ENCODE assay signal across 12 cellular contexts in genomic region chr17:68698761-68699160, GRCh38.
A peak's percentile ranks its signal among the peaks of the same experiment; 100 is the strongest.
DNase-seq lines count a peak whose midpoint lies in the region; ATAC-seq and TF ChIP-seq lines count a peak whose summit lies in the region.
"Had no signal": no experiment of that assay in that cellular context is flagged by ENCODE, and none has a peak within 500 bp of the region (broad histone marks: within the 10 kb centered on the region; RNA-seq: fewer than 3 reads in every experiment).

No MANE protein-coding gene starts in this region.

- no peaks in the 10 kb centered on the region for H3K9me2 ChIP-seq in PC-9 (ENCODE audit: insufficient read depth)

- H4K20me1 ChIP-seq in PC-9 (ENCODE audit: insufficient read depth), result no peaks in the 10 kb centered on the region

- H3K4me1 ChIP-seq in PC-9 (replicated peaks; ENCODE audit: insufficient read depth), result no peaks in the 10 kb centered on the region
- H3K4me1 ChIP-seq in spleen, result peaks cover 0 to 8% (median 0%) of the 10 kb centered on the region in 6 donors
- peaks cover 4% of the 10 kb centered on the region for H3K4me1 ChIP-seq in suprapubic skin

- TF ChIP-seq POLR2A in spleen (IDR thresholded peaks at IDR 0.05) (no peak), suprapubic skin (IDR thresholded peaks at IDR 0.05) (no peak)

- H3K27ac ChIP-seq in PC-9 (no peak overlapping the region), spleen (no peak overlapping the region), suprapubic skin (no peak overlapping the region)

- BruUV-seq in PC-9 (replicated peaks; lab: Mats Ljungman, UMichigan), result no TSS peak

- H2AFZ ChIP-seq in PC-9, result no peak overlapping the region

- intact Hi-C loops in PC-9 (cut with micrococcal nuclease; ENCODE audit: unreplicated experiment) (no loop called here), spleen (cut with DNase I; ENCODE audit: low total_unique reads) (no loop called here)

- no peaks in the 10 kb centered on the region for H3K9me3 ChIP-seq in PC-9 (ENCODE audit: insufficient read depth, low read depth)
- H3K9me3 ChIP-seq in spleen, result no peaks in the 10 kb centered on the region
- H3K9me3 ChIP-seq in suprapubic skin, result no peaks in the 10 kb centered on the region

- TF ChIP-seq EP300 in suprapubic skin (IDR thresholded peaks at IDR 0.05), result no peak

- DNase-seq in GM03348 (ENCODE audit: low spot score) (peak; percentile 9), SIG-M5 (lab: John Stamatoyannopoulos, UW) (peak; percentile 24), globus pallidus (ENCODE audit: low spot score) (peak; percentile 11), pons (ENCODE audit: low spot score) (peak; percentile 47), PC-9 (no peak), spleen (no peak), suprapubic skin (ENCODE audit: low spot score in 2 of 2) (no peak)
- DNase-seq: activated CD8-positive, alpha-beta T cell treated with anti-CD3 and anti-CD28 coated beads, Interleukin-2, amount 10 ng/mL, durations not matched to agents 7 days and 5 days; effector memory CD8-positive, alpha-beta T cell; NCI-H1105; NCI-H446 treated with DMSO at 0.1 percent for 48 hours had no signal

- H3K4me3 ChIP-seq in PC-9, result no peak overlapping the region
- no peak overlapping the region for H3K4me3 ChIP-seq in spleen
- no peak overlapping the region for H3K4me3 ChIP-seq in suprapubic skin

- H3F3A ChIP-seq in PC-9 (ENCODE audit: insufficient read depth, low read depth), result no peaks in the 10 kb centered on the region

- POLR2A ChIA-PET in PC-9 (lab: Charles Lee; ENCODE audit: unreplicated experiment), result no interaction called here

- H3K36me3 ChIP-seq in PC-9 (ENCODE audit: low read depth) (no peaks in the 10 kb centered on the region), spleen (no peaks in the 10 kb centered on the region), suprapubic skin (no peaks in the 10 kb centered on the region)

- 21 to 50% (median 44%) methylated on average over 3 of the region's 3 CpGs for WGBS in spleen, 5 donors
- WGBS in suprapubic skin, result 32% methylated on average over 3 of the region's 3 CpGs

- no peaks in the 10 kb centered on the region for H3K79me2 ChIP-seq in PC-9 (ENCODE audit: low read depth)

- no peak for ATAC-seq in GM19467 (IDR thresholded peaks at IDR 0.05; ENCODE audit: unreplicated experiment)
- ATAC-seq: activated CD8-positive, alpha-beta T cell treated with anti-CD3 and anti-CD28 coated beads, Interleukin-2, amount 10 ng/mL, durations not matched to agents 7 days and 5 days; effector memory CD8-positive, alpha-beta T cell had no signal

- CTCF ChIA-PET in PC-9 (lab: Charles Lee), result no interaction called here

- peaks cover 27% of the 10 kb centered on the region for H3K27me3 ChIP-seq in PC-9 (ENCODE audit: insufficient read depth, low read depth)
- H3K27me3 ChIP-seq in spleen (replicated peaks in 1 of 7), result no peaks in the 10 kb centered on the region
- no peaks in the 10 kb centered on the region for H3K27me3 ChIP-seq in suprapubic skin

- TF ChIP-seq CTCF in PC-9 (conservative IDR thresholded peaks at IDR 0.05), result no peak
- TF ChIP-seq CTCF in spleen (IDR thresholded peaks at IDR 0.05 in 8 of 11, conservative IDR thresholded peaks at IDR 0.05 in 3 of 11), result no peak
- TF ChIP-seq CTCF in suprapubic skin (IDR thresholded peaks at IDR 0.05), result no peak

- no peak overlapping the region for H3K4me2 ChIP-seq in PC-9

Comparison
In these comparisons a context has a peak if more than half of its experiments do, and no peak if none do; other contexts are left out.
1. DNase-seq: peak in GM03348 (single experiment), SIG-M5 (single experiment), globus pallidus (single experiment) and pons (single experiment); none in PC-9 (0 of 2), spleen (single experiment) and suprapubic skin (0 of 2).